In genomic region chr21:43075170-43076023, GRCh38 we compare ENCODE assay signal across 9 cellular contexts. TPM values are rescaled to one million over a fixed set of nuclear protein-coding genes. Genes with fewer than 3 reads are reported as not detected.
DNase-seq lines count a peak whose midpoint lies in the region; ATAC-seq and TF ChIP-seq lines count a peak whose summit lies in the region.
"Not testable (repeated sequence)": the region's sequence is repeated elsewhere in the genome, so short reads cannot be mapped to it uniquely, and the experiment has no call there.
"Had no signal": no experiment of that assay in that cellular context is flagged by ENCODE, and none has a peak within 500 bp of the region (broad histone marks: within the 10 kb centered on the region; RNA-seq: fewer than 3 reads in every experiment).

Gene CBS, minus strand, starts transcription at chr21:43075835. Its CDS starts 3,642 bp downstream, at chr21:43072193.

- not testable (repeated sequence) for H3K27me3 ChIP-seq in fibroblast of lung (ENCODE audit: control insufficient read depth, insufficient read depth, low read length); kidney epithelial cell (ENCODE audit: control insufficient read depth, insufficient read depth, low read length); neural cell (ENCODE audit: insufficient read depth, low read depth, low read length); smooth muscle cell (ENCODE audit: low read depth)

- H3K9me3 ChIP-seq in fibroblast of lung (ENCODE audit: control insufficient read depth, insufficient read depth, low read depth, low read length); neural cell (ENCODE audit: low read length); smooth muscle cell (replicated peaks; ENCODE audit: low read depth): not testable (repeated sequence)

- not testable (repeated sequence) for H3K79me2 ChIP-seq in fibroblast of lung (ENCODE audit: control insufficient read depth, insufficient read depth, low read length); neural cell (replicated peaks; ENCODE audit: insufficient read depth, low read length); smooth muscle cell (ENCODE audit: low read depth)

- H3K9me3 Mint-ChIP-seq in activated B cell treated with CpG ODN at 0.5 μM for 24 hours, result not testable (repeated sequence)

- not testable (repeated sequence) for TF ChIP-seq CTCF in activated B cell treated with CpG ODN at 0.5 μM for 24 hours (IDR thresholded peaks at IDR 0.05); fibroblast of lung (conservative IDR thresholded peaks at IDR 0.05 in 1 of 2, IDR thresholded peaks at IDR 0.05 in 1 of 2; ENCODE audit: low read depth in 1 of 2, low read length in 2 of 2); kidney epithelial cell (IDR thresholded peaks at IDR 0.05; ENCODE audit: insufficient read depth, low read length, poor library complexity, severe bottlenecking); neural cell (IDR thresholded peaks at IDR 0.05; ENCODE audit: poor library complexity, severe bottlenecking); smooth muscle cell (IDR thresholded peaks at IDR 0.05; ENCODE audit: borderline replicate concordance, insufficient read depth, poor library complexity, severe bottlenecking)

- H3K9me2 ChIP-seq in neural cell (ENCODE audit: insufficient read depth, low read length), result not testable (repeated sequence)

- CTCF ChIA-PET in activated B cell treated with CpG ODN at 0.5 μM for 24 hours (lab: Charles Lee), result not testable (repeated sequence)

- H3K27me3 Mint-ChIP-seq in activated B cell treated with CpG ODN at 0.5 μM for 24 hours, result not testable (repeated sequence)

- H3K9ac ChIP-seq in fibroblast of lung (ENCODE audit: insufficient read depth, low read length); neural cell (ENCODE audit: low read length); smooth muscle cell (ENCODE audit: low read depth): not testable (repeated sequence)

- H2AFZ ChIP-seq in fibroblast of lung (ENCODE audit: low read length); neural cell (ENCODE audit: low read depth, low read length); smooth muscle cell (ENCODE audit: low read depth): not testable (repeated sequence)

- H3K4me1 Mint-ChIP-seq in activated B cell treated with CpG ODN at 0.5 μM for 24 hours, result not testable (repeated sequence)

- H3K36me3 Mint-ChIP-seq in activated B cell treated with CpG ODN at 0.5 μM for 24 hours (ENCODE audit: low read depth), result not testable (repeated sequence)

- H3K27ac Mint-ChIP-seq in activated B cell treated with CpG ODN at 0.5 μM for 24 hours, result not testable (repeated sequence)

- H4K20me1 ChIP-seq in fibroblast of lung (ENCODE audit: control insufficient read depth, extremely low read depth, insufficient read depth, low read length); neural cell (ENCODE audit: insufficient read depth); smooth muscle cell (ENCODE audit: low read depth): not testable (repeated sequence)

- ATAC-seq in activated B cell treated with CpG ODN at 0.5 μM for 24 hours (ENCODE audit: low read depth), result peak; percentile 25

- not testable (repeated sequence) for H3K27ac ChIP-seq in adipose tissue (ENCODE audit: low read depth, low read length); fibroblast of lung (ENCODE audit: insufficient read depth, low read length); neural cell (ENCODE audit: low read length); smooth muscle cell (ENCODE audit: low read depth)

- not testable (repeated sequence) for H3F3A ChIP-seq in neural cell (ENCODE audit: insufficient read depth, low read length, poor library complexity, severe bottlenecking); smooth muscle cell (ENCODE audit: low read depth)

- DNase-seq in A172 (ENCODE audit: low spot score); HT1080 (ENCODE audit: low read depth); activated B cell treated with CpG ODN at 0.5 μM for 24 hours; fibroblast of lung (ENCODE audit: low read depth in 2 of 2); kidney epithelial cell (ENCODE audit: low read depth); smooth muscle cell (lab: John Stamatoyannopoulos, UW; ENCODE audit: unreplicated experiment): not testable (repeated sequence)

- not testable (repeated sequence) for TF ChIP-seq EP300 in neural cell (conservative IDR thresholded peaks at IDR 0.05; ENCODE audit: poor library complexity, severe bottlenecking)

- TF ChIP-seq RAD21 in neural cell (conservative IDR thresholded peaks at IDR 0.05), result not testable (repeated sequence)

- H3K4me1 ChIP-seq in fibroblast of lung (ENCODE audit: control insufficient read depth, extremely low read depth, insufficient read depth, low read length); smooth muscle cell (ENCODE audit: low read depth): not testable (repeated sequence)

- POLR2A ChIA-PET in activated B cell treated with CpG ODN at 0.5 μM for 24 hours (lab: Charles Lee), result not testable (repeated sequence)

- H3K4me2 ChIP-seq in fibroblast of lung (ENCODE audit: extremely low read depth, insufficient read depth, low read length); neural cell (ENCODE audit: low read length); smooth muscle cell: not testable (repeated sequence)

- no CpG with 5 or more reads among the region's 84 CpGs for WGBS in adipose tissue, 3 donors
- no CpG with 5 or more reads among the region's 84 CpGs for WGBS in smooth muscle cell (ENCODE audit: low lambda C conversion rate)

- intact Hi-C loops in activated B cell treated with CpG ODN at 0.5 μM for 24 hours (cut with micrococcal nuclease), result not testable (repeated sequence)

- not testable (repeated sequence) for H3K4me3 Mint-ChIP-seq in activated B cell treated with CpG ODN at 0.5 μM for 24 hours

- not testable (repeated sequence) for H3K4me3 ChIP-seq in fibroblast of lung (replicated peaks in 1 of 4; ENCODE audit: control extremely low read depth in 1 of 4, insufficient read depth in 1 of 4, low read depth in 3 of 4, low read length in 4 of 4); kidney epithelial cell (ENCODE audit: low read depth, low read length); neural cell (ENCODE audit: low read length); smooth muscle cell

- not testable (repeated sequence) for H3K36me3 ChIP-seq in fibroblast of lung (ENCODE audit: control insufficient read depth, insufficient read depth, low read length); kidney epithelial cell (ENCODE audit: control insufficient read depth, insufficient read depth, low read length); neural cell (ENCODE audit: insufficient read depth, low read length); smooth muscle cell (ENCODE audit: low read depth)

RNA-seq across cellular contexts. Expression of gene CBS, which starts in this region (rescaled TPM):
- 26.4 and 29.0 TPM in 2 replicates for total RNA-seq in A172 (2014; rRNA removed; shearing (Covaris generic))
- 21.2 and 25.5 TPM in 2 replicates for total RNA-seq in HT1080 (2014; rRNA removed; shearing (Covaris generic))
- 51.8 and 70.7 TPM in 2 replicates for polyA plus RNA-seq in HT1080 (2015; cell fraction: cytosol; rRNA removed)
- polyA plus RNA-seq in HT1080 (2015; cell fraction: nucleus; rRNA removed), result 331 and 356 TPM in 2 replicates
- total RNA-seq in activated B cell treated with CpG ODN at 0.5 μM for 24 hours (15.6 and 22.3 TPM in 2 replicates), fibroblast of lung (54.4 and 113 TPM in 2 replicates), kidney epithelial cell (111 and 125 TPM in 2 replicates), smooth muscle cell (18.5 and 25.7 TPM in 2 replicates)
- polyA plus RNA-seq in adipose tissue (10 to 100 TPM; 19.6 to 43.0 (median 25.7) TPM), fibroblast of lung (14.3 and 14.6 TPM in 2 replicates), neural cell (16.3 and 28.5 TPM in 2 replicates), smooth muscle cell (43.8 and 44.5 TPM in 2 replicates)
- 19.9 and 20.1 TPM in 2 replicates for polyA plus RNA-seq in fibroblast of lung (2012)
- polyA minus RNA-seq in fibroblast of lung (ENCODE audit: low replicate concordance) (18.7 and 25.3 TPM in 2 replicates), neural cell (15.0 and 15.8 TPM in 2 replicates)
- polyA plus RNA-seq: CD14-positive monocyte had no signal
